In the genomic region with DNA sequence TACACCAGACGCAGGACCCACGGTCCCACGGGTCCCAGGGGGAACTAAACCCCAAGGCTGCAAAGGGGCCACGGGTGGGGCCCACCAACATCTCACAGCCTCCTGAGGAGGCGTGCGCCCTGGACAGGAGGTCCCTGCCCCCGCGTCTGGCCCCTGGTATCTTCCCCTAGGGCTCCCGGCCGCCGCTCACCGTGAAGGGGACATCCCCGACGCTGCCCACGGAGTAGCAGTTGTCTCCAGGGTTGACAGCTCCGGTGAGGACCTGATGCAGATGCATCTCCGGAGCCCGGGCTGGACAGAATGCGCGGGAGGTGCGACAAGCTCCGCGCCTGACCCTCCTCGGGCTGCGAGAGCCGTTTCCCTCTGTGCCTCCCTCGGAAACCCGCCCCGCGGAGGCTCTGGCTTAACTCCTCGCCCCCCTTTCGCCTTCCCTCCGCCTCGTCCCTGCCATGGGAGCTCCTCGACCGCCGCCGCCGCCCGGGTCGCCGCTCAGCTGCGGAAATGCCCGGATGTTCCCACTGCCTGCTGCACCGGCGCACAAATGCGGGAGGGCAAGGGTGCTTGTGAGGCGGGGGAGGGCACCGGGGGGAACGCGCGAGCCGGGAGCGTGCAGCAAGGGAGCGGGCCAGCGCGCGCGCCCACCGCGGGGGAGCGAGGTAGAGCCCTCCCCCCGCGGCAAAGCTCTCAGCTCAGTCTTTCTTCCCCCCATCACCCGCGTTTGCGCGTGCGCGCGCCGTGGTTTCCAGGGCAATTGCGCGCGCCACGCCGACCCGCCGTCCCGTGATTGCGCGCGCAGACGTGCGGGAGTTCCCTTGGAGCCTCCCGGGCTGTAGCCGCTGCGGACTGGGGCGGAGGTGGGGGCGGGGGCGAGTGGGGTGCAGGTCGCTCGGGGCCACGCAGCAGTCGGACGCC, we compare ENCODE assay signal across 1 cellular context.
A peak's percentile ranks its signal among the peaks of the same experiment; 100 is the strongest.
TF ChIP-seq lines count a peak whose summit lies in the region.

A gene with protein sequence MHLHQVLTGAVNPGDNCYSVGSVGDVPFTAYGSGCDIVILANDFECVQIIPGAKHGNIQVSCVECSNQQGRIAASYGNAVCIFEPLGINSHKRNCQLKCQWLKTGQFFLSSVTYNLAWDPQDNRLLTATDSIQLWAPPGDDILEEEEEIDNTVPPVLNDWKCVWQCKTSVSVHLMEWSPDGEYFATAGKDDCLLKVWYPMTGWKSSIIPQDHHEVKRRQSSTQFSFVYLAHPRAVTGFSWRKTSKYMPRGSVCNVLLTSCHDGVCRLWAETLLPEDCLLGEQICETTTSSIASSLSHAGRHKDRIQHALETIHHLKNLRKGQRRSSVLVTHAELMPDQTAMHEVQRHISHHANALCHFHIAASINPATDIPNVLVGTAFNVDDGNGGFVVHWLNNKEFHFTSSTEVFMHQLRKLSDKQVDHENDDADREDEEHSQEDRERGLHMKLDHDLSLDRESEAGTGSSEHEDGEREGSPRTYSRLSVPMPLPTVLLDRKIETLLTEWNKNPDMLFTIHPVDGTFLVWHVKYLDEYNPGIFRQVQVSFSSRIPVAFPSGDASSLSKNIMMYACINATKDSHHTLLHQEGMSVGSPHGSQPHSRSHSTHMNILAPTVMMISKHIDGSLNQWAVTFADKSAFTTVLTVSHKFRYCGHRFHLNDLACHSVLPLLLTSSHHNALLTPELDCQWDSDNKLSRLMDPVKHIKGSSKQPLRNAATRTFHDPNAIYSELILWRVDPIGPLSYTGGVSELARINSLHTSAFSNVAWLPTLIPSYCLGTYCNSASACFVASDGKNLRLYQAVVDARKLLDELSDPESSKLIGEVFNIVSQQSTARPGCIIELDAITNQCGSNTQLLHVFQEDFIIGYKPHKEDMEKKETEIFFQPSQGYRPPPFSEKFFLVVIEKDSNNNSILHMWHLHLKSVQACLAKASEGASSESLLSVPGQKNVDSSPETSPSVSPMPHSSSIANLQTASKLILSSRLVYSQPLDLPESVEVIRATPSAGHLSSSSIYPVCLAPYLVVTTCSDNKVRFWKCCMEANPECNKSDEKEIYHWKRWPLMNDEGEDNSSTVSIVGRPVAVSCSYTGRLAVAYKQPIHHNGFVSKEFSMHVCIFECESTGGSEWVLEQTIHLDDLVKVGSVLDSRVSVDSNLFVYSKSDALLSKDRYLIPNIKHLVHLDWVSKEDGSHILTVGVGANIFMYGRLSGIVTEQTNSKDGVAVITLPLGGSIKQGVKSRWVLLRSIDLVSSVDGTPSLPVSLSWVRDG (N-terminal part only) (minus strand): TSS at position 503 of the 912 bp plus-strand sequence. CDS start 226 bp downstream, at position 277.

TF ChIP-seq in HepG2, 621 proteins besides CTCF, POLR2A, EP300 and RAD21 (continued from another document and continues in another):
- TF ChIP-seq NRL (CRISPR knock-in tag; IDR thresholded peaks at IDR 0.05; ENCODE audit: borderline replicate concordance): peak; percentile 79
- TF ChIP-seq YEATS2 (CRISPR knock-in tag; IDR thresholded peaks at IDR 0.05; ENCODE audit: borderline replicate concordance): peak; percentile 78; the same call in 1 of the 2 replicates
- TF ChIP-seq RBAK (CRISPR knock-in tag; IDR thresholded peaks at IDR 0.05): no peak
- no peak for TF ChIP-seq NFYB (CRISPR knock-in tag; IDR thresholded peaks at IDR 0.05)
- no peak for TF ChIP-seq ZNF569 (CRISPR knock-in tag; IDR thresholded peaks at IDR 0.05; ENCODE audit: borderline replicate concordance)
- 0 out of 2 replicates have a peak, but pooled peaks have one; percentile 74 for TF ChIP-seq ZNF83 (CRISPR knock-in tag; IDR thresholded peaks at IDR 0.05; ENCODE audit: borderline replicate concordance)
- no peak for TF ChIP-seq MED13 (CRISPR knock-in tag; IDR thresholded peaks at IDR 0.05)
- peak; percentile 70; the same call in 1 of the 2 replicates for TF ChIP-seq KDM5A (IDR thresholded peaks at IDR 0.05; ENCODE audit: borderline replicate concordance, low read length)
- no peak for TF ChIP-seq HHEX (CRISPR knock-in tag; IDR thresholded peaks at IDR 0.05)
- 0 out of 2 replicates have a peak, but pooled peaks have one; percentile 61 for TF ChIP-seq ZNF329 (CRISPR knock-in tag; IDR thresholded peaks at IDR 0.05; ENCODE audit: low read depth)
- peak; percentile 66; the same call in 1 of the 2 replicates for TF ChIP-seq ZNF546 (CRISPR knock-in tag; conservative IDR thresholded peaks at IDR 0.05)
- TF ChIP-seq ZNF136 (CRISPR knock-in tag; IDR thresholded peaks at IDR 0.05; ENCODE audit: low read depth): no peak
- TF ChIP-seq ETV5 (CRISPR knock-in tag; IDR thresholded peaks at IDR 0.05; ENCODE audit: borderline replicate concordance): 0 out of 2 replicates have a peak, but pooled peaks have one; percentile 48
- no peak for TF ChIP-seq ATF1 (CRISPR knock-in tag; IDR thresholded peaks at IDR 0.05)
- TF ChIP-seq, protein P1, sequence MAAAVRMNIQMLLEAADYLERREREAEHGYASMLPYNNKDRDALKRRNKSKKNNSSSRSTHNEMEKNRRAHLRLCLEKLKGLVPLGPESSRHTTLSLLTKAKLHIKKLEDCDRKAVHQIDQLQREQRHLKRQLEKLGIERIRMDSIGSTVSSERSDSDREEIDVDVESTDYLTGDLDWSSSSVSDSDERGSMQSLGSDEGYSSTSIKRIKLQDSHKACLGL (CRISPR knock-in tag; IDR thresholded peaks at IDR 0.05): peak; percentile 40
- peak; percentile 43; the same call in 1 of the 2 replicates for TF ChIP-seq YEATS4 (CRISPR knock-in tag; IDR thresholded peaks at IDR 0.05; ENCODE audit: borderline replicate concordance)
- TF ChIP-seq ARNTL (CRISPR knock-in tag; IDR thresholded peaks at IDR 0.05): 0 out of 2 replicates have a peak, but pooled peaks have one; percentile 52
- peak; percentile 41; the same call in 1 of the 2 replicates for TF ChIP-seq PAX8 (CRISPR knock-in tag; IDR thresholded peaks at IDR 0.05; ENCODE audit: borderline replicate concordance)
- 0 out of 2 replicates have a peak, but pooled peaks have one; percentile 7 for TF ChIP-seq CEBPG (CRISPR knock-in tag; IDR thresholded peaks at IDR 0.05)
- TF ChIP-seq RXRA (CRISPR knock-in tag; IDR thresholded peaks at IDR 0.05): peak; percentile 56; the same call in 1 of the 2 replicates
- TF ChIP-seq, protein P2, sequence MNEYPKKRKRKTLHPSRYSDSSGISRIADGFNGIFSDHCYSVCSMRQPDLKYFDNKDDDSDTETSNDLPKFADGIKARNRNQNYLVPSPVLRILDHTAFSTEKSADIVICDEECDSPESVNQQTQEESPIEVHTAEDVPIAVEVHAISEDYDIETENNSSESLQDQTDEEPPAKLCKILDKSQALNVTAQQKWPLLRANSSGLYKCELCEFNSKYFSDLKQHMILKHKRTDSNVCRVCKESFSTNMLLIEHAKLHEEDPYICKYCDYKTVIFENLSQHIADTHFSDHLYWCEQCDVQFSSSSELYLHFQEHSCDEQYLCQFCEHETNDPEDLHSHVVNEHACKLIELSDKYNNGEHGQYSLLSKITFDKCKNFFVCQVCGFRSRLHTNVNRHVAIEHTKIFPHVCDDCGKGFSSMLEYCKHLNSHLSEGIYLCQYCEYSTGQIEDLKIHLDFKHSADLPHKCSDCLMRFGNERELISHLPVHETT (CRISPR knock-in tag; conservative IDR thresholded peaks at IDR 0.05): 0 out of 2 replicates have a peak, but pooled peaks have one; percentile 28
- TF ChIP-seq AGO1 (IDR thresholded peaks at IDR 0.05; ENCODE audit: low read depth, low read length, poor library complexity, severe bottlenecking): peak; percentile 45
- TF ChIP-seq ADNP (CRISPR knock-in tag; IDR thresholded peaks at IDR 0.05): no peak
- no peak for TF ChIP-seq SATB2 (CRISPR knock-in tag; IDR thresholded peaks at IDR 0.05)
- TF ChIP-seq MIER3 (CRISPR knock-in tag; IDR thresholded peaks at IDR 0.05; ENCODE audit: borderline replicate concordance): no peak
- 0 out of 2 replicates have a peak, but pooled peaks have one; percentile 65 for TF ChIP-seq ZNF747 (CRISPR knock-in tag; IDR thresholded peaks at IDR 0.05; ENCODE audit: borderline replicate concordance)
- peak; percentile 41; the same call in 1 of the 2 replicates for TF ChIP-seq ZNF235 (CRISPR knock-in tag; IDR thresholded peaks at IDR 0.05; ENCODE audit: borderline replicate concordance)
- peak; percentile 84 for TF ChIP-seq GABPB1 (CRISPR knock-in tag; IDR thresholded peaks at IDR 0.05)
- TF ChIP-seq, protein P3, sequence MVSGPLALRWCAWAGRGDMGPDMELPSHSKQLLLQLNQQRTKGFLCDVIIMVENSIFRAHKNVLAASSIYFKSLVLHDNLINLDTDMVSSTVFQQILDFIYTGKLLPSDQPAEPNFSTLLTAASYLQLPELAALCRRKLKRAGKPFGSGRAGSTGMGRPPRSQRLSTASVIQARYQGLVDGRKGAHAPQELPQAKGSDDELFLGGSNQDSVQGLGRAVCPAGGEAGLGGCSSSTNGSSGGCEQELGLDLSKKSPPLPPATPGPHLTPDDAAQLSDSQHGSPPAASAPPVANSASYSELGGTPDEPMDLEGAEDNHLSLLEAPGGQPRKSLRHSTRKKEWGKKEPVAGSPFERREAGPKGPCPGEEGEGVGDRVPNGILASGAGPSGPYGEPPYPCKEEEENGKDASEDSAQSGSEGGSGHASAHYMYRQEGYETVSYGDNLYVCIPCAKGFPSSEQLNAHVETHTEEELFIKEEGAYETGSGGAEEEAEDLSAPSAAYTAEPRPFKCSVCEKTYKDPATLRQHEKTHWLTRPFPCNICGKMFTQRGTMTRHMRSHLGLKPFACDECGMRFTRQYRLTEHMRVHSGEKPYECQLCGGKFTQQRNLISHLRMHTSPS (CRISPR knock-in tag; IDR thresholded peaks at IDR 0.05; ENCODE audit: low read depth): 0 out of 2 replicates have a peak, but pooled peaks have one; percentile 31
- TF ChIP-seq MEIS1 (CRISPR knock-in tag; IDR thresholded peaks at IDR 0.05; ENCODE audit: borderline replicate concordance): peak; percentile 31; the same call in 1 of the 2 replicates
- TF ChIP-seq LCORL (IDR thresholded peaks at IDR 0.05): no peak
- TF ChIP-seq LCORL (CRISPR knock-in tag; IDR thresholded peaks at IDR 0.05): 0 out of 2 replicates have a peak, but pooled peaks have one; percentile 35
- TF ChIP-seq, protein P4, sequence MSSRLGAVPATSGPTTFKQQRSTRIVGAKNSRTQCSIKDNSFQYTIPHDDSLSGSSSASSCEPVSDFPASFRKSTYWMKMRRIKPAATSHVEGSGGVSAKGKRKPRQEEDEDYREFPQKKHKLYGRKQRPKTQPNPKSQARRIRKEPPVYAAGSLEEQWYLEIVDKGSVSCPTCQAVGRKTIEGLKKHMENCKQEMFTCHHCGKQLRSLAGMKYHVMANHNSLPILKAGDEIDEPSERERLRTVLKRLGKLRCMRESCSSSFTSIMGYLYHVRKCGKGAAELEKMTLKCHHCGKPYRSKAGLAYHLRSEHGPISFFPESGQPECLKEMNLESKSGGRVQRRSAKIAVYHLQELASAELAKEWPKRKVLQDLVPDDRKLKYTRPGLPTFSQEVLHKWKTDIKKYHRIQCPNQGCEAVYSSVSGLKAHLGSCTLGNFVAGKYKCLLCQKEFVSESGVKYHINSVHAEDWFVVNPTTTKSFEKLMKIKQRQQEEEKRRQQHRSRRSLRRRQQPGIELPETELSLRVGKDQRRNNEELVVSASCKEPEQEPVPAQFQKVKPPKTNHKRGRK (CRISPR knock-in tag; IDR thresholded peaks at IDR 0.05): no peak
- TF ChIP-seq KAT8 (CRISPR knock-in tag; IDR thresholded peaks at IDR 0.05): peak; percentile 30
- TF ChIP-seq, protein P5, sequence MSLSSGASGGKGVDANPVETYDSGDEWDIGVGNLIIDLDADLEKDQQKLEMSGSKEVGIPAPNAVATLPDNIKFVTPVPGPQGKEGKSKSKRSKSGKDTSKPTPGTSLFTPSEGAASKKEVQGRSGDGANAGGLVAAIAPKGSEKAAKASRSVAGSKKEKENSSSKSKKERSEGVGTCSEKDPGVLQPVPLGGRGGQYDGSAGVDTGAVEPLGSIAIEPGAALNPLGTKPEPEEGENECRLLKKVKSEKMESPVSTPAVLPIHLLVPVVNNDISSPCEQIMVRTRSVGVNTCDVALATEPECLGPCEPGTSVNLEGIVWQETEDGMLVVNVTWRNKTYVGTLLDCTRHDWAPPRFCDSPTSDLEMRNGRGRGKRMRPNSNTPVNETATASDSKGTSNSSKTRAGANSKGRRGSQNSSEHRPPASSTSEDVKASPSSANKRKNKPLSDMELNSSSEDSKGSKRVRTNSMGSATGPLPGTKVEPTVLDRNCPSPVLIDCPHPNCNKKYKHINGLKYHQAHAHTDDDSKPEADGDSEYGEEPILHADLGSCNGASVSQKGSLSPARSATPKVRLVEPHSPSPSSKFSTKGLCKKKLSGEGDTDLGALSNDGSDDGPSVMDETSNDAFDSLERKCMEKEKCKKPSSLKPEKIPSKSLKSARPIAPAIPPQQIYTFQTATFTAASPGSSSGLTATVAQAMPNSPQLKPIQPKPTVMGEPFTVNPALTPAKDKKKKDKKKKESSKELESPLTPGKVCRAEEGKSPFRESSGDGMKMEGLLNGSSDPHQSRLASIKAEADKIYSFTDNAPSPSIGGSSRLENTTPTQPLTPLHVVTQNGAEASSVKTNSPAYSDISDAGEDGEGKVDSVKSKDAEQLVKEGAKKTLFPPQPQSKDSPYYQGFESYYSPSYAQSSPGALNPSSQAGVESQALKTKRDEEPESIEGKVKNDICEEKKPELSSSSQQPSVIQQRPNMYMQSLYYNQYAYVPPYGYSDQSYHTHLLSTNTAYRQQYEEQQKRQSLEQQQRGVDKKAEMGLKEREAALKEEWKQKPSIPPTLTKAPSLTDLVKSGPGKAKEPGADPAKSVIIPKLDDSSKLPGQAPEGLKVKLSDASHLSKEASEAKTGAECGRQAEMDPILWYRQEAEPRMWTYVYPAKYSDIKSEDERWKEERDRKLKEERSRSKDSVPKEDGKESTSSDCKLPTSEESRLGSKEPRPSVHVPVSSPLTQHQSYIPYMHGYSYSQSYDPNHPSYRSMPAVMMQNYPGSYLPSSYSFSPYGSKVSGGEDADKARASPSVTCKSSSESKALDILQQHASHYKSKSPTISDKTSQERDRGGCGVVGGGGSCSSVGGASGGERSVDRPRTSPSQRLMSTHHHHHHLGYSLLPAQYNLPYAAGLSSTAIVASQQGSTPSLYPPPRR (CRISPR knock-in tag; IDR thresholded peaks at IDR 0.05; ENCODE audit: borderline replicate concordance): 0 out of 2 replicates have a peak, but pooled peaks have one; percentile 20
- TF ChIP-seq ZNF746 (CRISPR knock-in tag; IDR thresholded peaks at IDR 0.05): 0 out of 2 replicates have a peak, but pooled peaks have one; percentile 58
- TF ChIP-seq IKZF4 (CRISPR knock-in tag; IDR thresholded peaks at IDR 0.05; ENCODE audit: borderline replicate concordance, low read depth, not compliant biosample characterization): peak; percentile 27
